Comparison of ENCODE assay signal across 9 cellular contexts in genomic region chr2:37914340-37914739, GRCh38.
"Had no signal": no experiment of that assay in that cellular context is flagged by ENCODE, and none has a peak within 500 bp of the region (broad histone marks: within the 10 kb centered on the region; RNA-seq: fewer than 3 reads in every experiment).

No MANE protein-coding gene starts in this region.

- H3K9me3 ChIP-seq: HAP-1 had no signal

- ATAC-seq: HCT116 had no signal

- H3K4me3 ChIP-seq: GM23248, HAP-1 had no signal

- H3K9ac ChIP-seq: GM23248 had no signal

- H2AFZ ChIP-seq: GM23248 had no signal

- H3K36me3 Mint-ChIP-seq: IgD-negative memory B cell had no signal

- DNase-seq: GM23248, GOT3, H7, HFFc6, KG1 had no signal

- H3K27me3 Mint-ChIP-seq: IgD-negative memory B cell had no signal

- H3K27ac Mint-ChIP-seq: HFFc6, IgD-negative memory B cell had no signal

- H3K36me3 ChIP-seq: HAP-1 had no signal

- H3K9me3 Mint-ChIP-seq: HFFc6, IgD-negative memory B cell had no signal

- H3K4me1 Mint-ChIP-seq: IgD-negative memory B cell had no signal

- H3K4me3 Mint-ChIP-seq: HFFc6, IgD-negative memory B cell had no signal

- H3K27ac ChIP-seq: GM23248, HL-60 had no signal
